In genomic region chr7:45108863-45109262, GRCh38 we compare ENCODE assay signal across 1 cellular context.
TF ChIP-seq lines count a peak whose summit lies in the region.

No MANE protein-coding gene starts in this region.

TF ChIP-seq in A549, 52 proteins besides CTCF, POLR2A, EP300 and RAD21 (continued from another document):
- TF ChIP-seq ZC3H11A (IDR thresholded peaks at IDR 0.05) (no peak), BHLHE40 (IDR thresholded peaks at IDR 0.05; ENCODE audit: low read depth, low read length) (no peak), KDM5A (IDR thresholded peaks at IDR 0.05) (no peak), ZFP36 (IDR thresholded peaks at IDR 0.05; ENCODE audit: borderline replicate concordance, partially characterized antibody) (no peak), NFE2L2 (conservative IDR thresholded peaks at IDR 0.05; ENCODE audit: low read length) (no peak), RCOR1 (IDR thresholded peaks at IDR 0.05; ENCODE audit: low read depth, low read length) (no peak), ATOH8 (CRISPR knock-in tag; IDR thresholded peaks at IDR 0.05; ENCODE audit: low read depth) (no peak), PHF8 (IDR thresholded peaks at IDR 0.05; ENCODE audit: borderline replicate concordance, low read depth) (no peak), MYC (IDR thresholded peaks at IDR 0.05; ENCODE audit: borderline replicate concordance, low read length) (no peak), HMGXB4 (CRISPR knock-in tag; IDR thresholded peaks at IDR 0.05; ENCODE audit: borderline replicate concordance) (no peak), MAZ (IDR thresholded peaks at IDR 0.05; ENCODE audit: borderline replicate concordance, low read depth, low read length) (no peak), ZSCAN20 (CRISPR knock-in tag; IDR thresholded peaks at IDR 0.05) (no peak)
